In the genomic region with DNA sequence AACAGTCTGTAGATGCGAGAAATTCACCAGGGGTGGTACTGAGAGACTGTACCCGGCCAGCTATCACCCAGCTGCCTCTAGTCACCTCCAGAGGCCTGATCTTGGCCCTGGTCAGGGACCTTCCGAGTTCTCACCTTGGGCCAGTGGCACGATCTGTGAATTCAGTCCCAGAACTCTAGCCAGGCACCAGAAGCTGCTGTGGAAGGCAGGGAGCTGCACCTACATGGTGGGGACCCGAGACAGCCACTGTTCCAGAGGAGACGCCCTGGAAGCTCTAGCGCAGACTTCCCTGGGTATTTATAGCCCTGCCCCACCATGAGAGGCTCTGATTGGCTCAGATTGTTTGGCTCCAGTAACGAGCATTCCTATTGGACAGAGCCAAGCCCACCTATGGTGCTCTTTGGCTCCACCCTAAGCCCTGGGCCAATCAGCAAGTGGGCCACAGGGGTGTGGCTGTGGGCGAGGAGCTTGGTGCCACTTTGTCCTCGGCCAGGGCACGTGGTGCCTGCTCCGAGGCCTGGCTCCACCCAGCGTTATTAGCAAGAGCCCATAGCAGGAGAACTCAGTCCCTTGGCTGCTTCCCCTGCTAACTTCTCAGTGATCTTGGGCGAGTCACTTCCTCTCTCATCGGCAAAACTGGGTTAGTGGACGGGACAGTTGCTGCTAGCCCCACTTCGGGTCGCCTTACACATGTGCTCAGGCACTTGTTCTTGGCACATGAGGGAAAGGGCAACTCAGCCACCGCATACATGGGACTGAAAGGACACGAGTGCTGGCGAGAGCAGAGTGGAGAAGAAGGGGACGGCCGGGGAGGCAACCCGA, we compare ENCODE assay signal across 1 cellular context.
TF ChIP-seq lines count a peak whose summit lies in the region.

No MANE protein-coding gene starts in this region.

TF ChIP-seq in IMR-90, 13 proteins besides CTCF, POLR2A, EP300 and RAD21 (continued from another document):
- TF ChIP-seq USF2 (IDR thresholded peaks at IDR 0.05; ENCODE audit: low read depth, low read length): no peak
- TF ChIP-seq MAZ (IDR thresholded peaks at IDR 0.05; ENCODE audit: borderline replicate concordance, low read depth, low read length): no peak
- TF ChIP-seq MAFK (IDR thresholded peaks at IDR 0.05; ENCODE audit: low read depth, low read length): no peak
- TF ChIP-seq CEBPB (IDR thresholded peaks at IDR 0.05; ENCODE audit: low read depth, low read length): no peak
- no peak for TF ChIP-seq FOS (IDR thresholded peaks at IDR 0.05; ENCODE audit: low read depth, low read length)
- no peak for TF ChIP-seq RFX5 (IDR thresholded peaks at IDR 0.05; ENCODE audit: low read depth, low read length)
- TF ChIP-seq NFE2L2 (IDR thresholded peaks at IDR 0.05; ENCODE audit: low read depth, low read length): no peak
- no peak for TF ChIP-seq RCOR1 (IDR thresholded peaks at IDR 0.05; ENCODE audit: insufficient replicate concordance, low read length)
